1 cellular context compared by ENCODE assay signal in genomic region chr12:45214071-45214470, GRCh38.
TF ChIP-seq lines count a peak whose summit lies in the region.

No MANE protein-coding gene starts in this region.

TF ChIP-seq in GM23338, 12 proteins besides CTCF, POLR2A, EP300 and RAD21:
- TF ChIP-seq STAT1 (IDR thresholded peaks at IDR 0.05; ENCODE audit: unreplicated experiment) (no peak), CREB1 (CRISPR knock-in tag; IDR thresholded peaks at IDR 0.05; ENCODE audit: low read depth) (no peak), ZNF462 (CRISPR knock-in tag; IDR thresholded peaks at IDR 0.05) (no peak), ETS1 (IDR thresholded peaks at IDR 0.05) (no peak), ZNF114 (CRISPR knock-in tag; IDR thresholded peaks at IDR 0.05) (no peak), ZNF331 (CRISPR knock-in tag; IDR thresholded peaks at IDR 0.05; ENCODE audit: low read depth) (no peak), EZH2 (IDR thresholded peaks at IDR 0.05; ENCODE audit: low read depth, unreplicated experiment) (no peak), EZH2phosphoT487 (IDR thresholded peaks at IDR 0.05; ENCODE audit: unreplicated experiment) (no peak)
